In the genomic region with DNA sequence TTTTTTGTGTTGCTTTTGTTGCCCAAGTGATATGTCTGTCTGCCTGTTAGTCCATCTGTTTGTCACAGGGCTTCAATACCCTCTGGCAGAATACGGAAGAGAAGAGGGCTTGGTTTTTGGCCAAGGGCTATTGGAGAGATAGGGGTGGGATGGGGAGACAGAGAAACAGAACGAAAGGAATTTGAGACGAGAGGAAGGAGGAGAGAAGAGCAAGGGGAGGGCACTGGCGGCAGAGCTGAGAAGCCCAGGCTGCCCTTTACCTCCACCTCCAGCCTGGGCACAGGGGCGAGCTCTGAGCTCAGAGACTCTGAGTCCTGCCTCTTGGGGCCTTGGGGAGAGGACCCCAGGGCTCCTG, we compare ENCODE assay signal across 9 cellular contexts. TPM values are rescaled to one million over a fixed set of nuclear protein-coding genes. Genes with fewer than 3 reads are reported as not detected.
DNase-seq lines count a peak whose midpoint lies in the region; ATAC-seq and TF ChIP-seq lines count a peak whose summit lies in the region.
"Had no signal": no experiment of that assay in that cellular context is flagged by ENCODE, and none has a peak within 500 bp of the region (broad histone marks: within the 10 kb centered on the region; RNA-seq: fewer than 3 reads in every experiment).

No MANE protein-coding gene starts in this region.

- peak overlapping the region; percentile 82 for H3K4me3 Mint-ChIP-seq in activated CD8-positive, alpha-beta memory T cell treated with anti-CD3 and anti-CD28 coated beads, Interleukin-2, amount 10 ng/mL, durations not matched to agents 7 days and 5 days
- H3K4me3 Mint-ChIP-seq in activated naive CD8-positive, alpha-beta T cell treated with anti-CD3 and anti-CD28 coated beads for 36 hours, result peak overlapping the region; percentile 90

- no peaks in the 10 kb centered on the region for H3K36me3 Mint-ChIP-seq in activated CD8-positive, alpha-beta memory T cell treated with anti-CD3 and anti-CD28 coated beads, Interleukin-2, amount 10 ng/mL, durations not matched to agents 7 days and 5 days
- peaks cover 12% of the 10 kb centered on the region for H3K36me3 Mint-ChIP-seq in activated naive CD8-positive, alpha-beta T cell treated with anti-CD3 and anti-CD28 coated beads for 36 hours

- H3K36me3 ChIP-seq in lung (ENCODE audit: control insufficient read depth in 2 of 2, insufficient read depth in 2 of 2, low read length in 2 of 2), result no peaks in the 10 kb centered on the region
- H3K36me3 ChIP-seq in suprapubic skin, result no peaks in the 10 kb centered on the region

- peak overlapping the region; percentile 35 to 40 for H3K27ac ChIP-seq in lung (ENCODE audit: low read depth in 1 of 2, low read length in 1 of 2)
- peak overlapping the region; percentile 87 for H3K27ac ChIP-seq in suprapubic skin

- TF ChIP-seq CTCF in lung (IDR thresholded peaks at IDR 0.05; ENCODE audit: control extremely low read depth, extremely low read depth) (no peak), suprapubic skin (IDR thresholded peaks at IDR 0.05) (no peak)

- H3K4me3 ChIP-seq in lung, result no peak overlapping the region
- no peak overlapping the region for H3K4me3 ChIP-seq in suprapubic skin

- no peak for TF ChIP-seq EP300 in suprapubic skin (IDR thresholded peaks at IDR 0.05)

- H3K27ac Mint-ChIP-seq in activated CD8-positive, alpha-beta memory T cell treated with anti-CD3 and anti-CD28 coated beads, Interleukin-2, amount 10 ng/mL, durations not matched to agents 7 days and 5 days, result peak overlapping the region; percentile 94
- peak overlapping the region; percentile 97 for H3K27ac Mint-ChIP-seq in activated naive CD8-positive, alpha-beta T cell treated with anti-CD3 and anti-CD28 coated beads for 36 hours

- no peak for ATAC-seq in activated CD8-positive, alpha-beta memory T cell treated with anti-CD3 and anti-CD28 coated beads, Interleukin-2, amount 10 ng/mL, durations not matched to agents 7 days and 5 days
- no peak for ATAC-seq in lung (ENCODE audit: insufficient read depth, low FRiP score)
- ATAC-seq in HG02885 (IDR thresholded peaks at IDR 0.05; ENCODE audit: poor library complexity, unreplicated experiment), result no peak
- ATAC-seq in GM18502 (IDR thresholded peaks at IDR 0.05; ENCODE audit: poor library complexity, unreplicated experiment), result no peak

- H3K9me3 ChIP-seq in lung (ENCODE audit: control insufficient read depth in 2 of 2, insufficient read depth in 1 of 2, low read length in 1 of 2) (no peaks in the 10 kb centered on the region), suprapubic skin (no peaks in the 10 kb centered on the region)

- peaks cover 4% of the 10 kb centered on the region for H3K27me3 Mint-ChIP-seq in activated CD8-positive, alpha-beta memory T cell treated with anti-CD3 and anti-CD28 coated beads, Interleukin-2, amount 10 ng/mL, durations not matched to agents 7 days and 5 days
- no peaks in the 10 kb centered on the region for H3K27me3 Mint-ChIP-seq in activated naive CD8-positive, alpha-beta T cell treated with anti-CD3 and anti-CD28 coated beads for 36 hours

- no peaks in the 10 kb centered on the region for H3K9me3 Mint-ChIP-seq in activated CD8-positive, alpha-beta memory T cell treated with anti-CD3 and anti-CD28 coated beads, Interleukin-2, amount 10 ng/mL, durations not matched to agents 7 days and 5 days (ENCODE audit: low read depth)
- H3K9me3 Mint-ChIP-seq in activated naive CD8-positive, alpha-beta T cell treated with anti-CD3 and anti-CD28 coated beads for 36 hours, result no peaks in the 10 kb centered on the region

- DNase-seq in activated CD8-positive, alpha-beta memory T cell treated with anti-CD3 and anti-CD28 coated beads, Interleukin-2, amount 10 ng/mL, durations not matched to agents 7 days and 5 days, result no peak
- DNase-seq in activated CD8-positive, alpha-beta memory T cell treated with anti-CD3 and anti-CD28 coated beads, Interleukin-2, amount 50 U/mL, for 4 hours, result no peak
- no peak for DNase-seq in activated naive CD8-positive, alpha-beta T cell treated with anti-CD3 and anti-CD28 coated beads for 36 hours
- DNase-seq in lung (ENCODE audit: low spot score), result no peak
- DNase-seq in suprapubic skin (ENCODE audit: low spot score in 2 of 2), result no peak
- DNase-seq in putamen (ENCODE audit: low spot score), result no peak
- DNase-seq: cerebellar nuclear complex had no signal

- H3K4me1 Mint-ChIP-seq in activated CD8-positive, alpha-beta memory T cell treated with anti-CD3 and anti-CD28 coated beads, Interleukin-2, amount 10 ng/mL, durations not matched to agents 7 days and 5 days, result peaks cover 68% of the 10 kb centered on the region
- peaks cover 60% of the 10 kb centered on the region for H3K4me1 Mint-ChIP-seq in activated naive CD8-positive, alpha-beta T cell treated with anti-CD3 and anti-CD28 coated beads for 36 hours

- H3K27me3 ChIP-seq in lung (ENCODE audit: control insufficient read depth, insufficient read depth) (no peaks in the 10 kb centered on the region), suprapubic skin (no peaks in the 10 kb centered on the region)

- peaks cover 3 to 58% of the 10 kb centered on the region in 2 donors for H3K4me1 ChIP-seq in lung (ENCODE audit: control insufficient read depth in 2 of 2, insufficient read depth in 2 of 2, low read length in 2 of 2)
- H3K4me1 ChIP-seq in suprapubic skin, result peaks cover 98% of the 10 kb centered on the region

- TF ChIP-seq POLR2A in suprapubic skin (IDR thresholded peaks at IDR 0.05), result no peak

- CTCF ChIA-PET in activated CD8-positive, alpha-beta memory T cell treated with anti-CD3 and anti-CD28 coated beads, Interleukin-2, amount 10 ng/mL, durations not matched to agents 7 days and 5 days (lab: Charles Lee), result interaction anchor here (0.9 to 4.1 kb wide), 19 partner anchors 28 to 478 kb away, joined by 3 to 35 read pairs (median 5); a partner anchor contains a TSS

- WGBS in lung, 2 donors, result 61% methylated on average over 3 to 5 of the region's 5 CpGs
- 50% methylated on average over 5 of the region's 5 CpGs for WGBS in suprapubic skin

RNA-seq across cellular contexts. Expression of a gene that starts 33.7 kb away (rescaled TPM):
- total RNA-seq in activated CD8-positive, alpha-beta memory T cell treated with anti-CD3 and anti-CD28 coated beads, Interleukin-2, amount 10 ng/mL, durations not matched to agents 7 days and 5 days, result 100 to 1,000 TPM; 113 to 117 TPM
- 100 to 1,000 TPM; 103 TPM for total RNA-seq in activated naive CD8-positive, alpha-beta T cell treated with anti-CD3 and anti-CD28 coated beads for 36 hours
- total RNA-seq in lung (100 to 1,000 TPM in 1 of 2 donors, 10 to 100 TPM in 1; 47.9 to 136 TPM), suprapubic skin (10 to 100 TPM; 69.0 to 96.0 (median 90.4) TPM)
- polyA plus RNA-seq in lung, result 10 to 100 TPM; 27.3 to 51.0 TPM
